1 cellular context compared by ENCODE assay signal in genomic region chr19:682678-683320, GRCh38.
TF ChIP-seq lines count a peak whose summit lies in the region.

No MANE protein-coding gene starts in this region.

TF ChIP-seq in IMR-90, 13 proteins besides CTCF, POLR2A, EP300 and RAD21:
- no peak for TF ChIP-seq MXI1 (IDR thresholded peaks at IDR 0.05; ENCODE audit: borderline replicate concordance, low read depth, low read length)
- TF ChIP-seq, protein P1, sequence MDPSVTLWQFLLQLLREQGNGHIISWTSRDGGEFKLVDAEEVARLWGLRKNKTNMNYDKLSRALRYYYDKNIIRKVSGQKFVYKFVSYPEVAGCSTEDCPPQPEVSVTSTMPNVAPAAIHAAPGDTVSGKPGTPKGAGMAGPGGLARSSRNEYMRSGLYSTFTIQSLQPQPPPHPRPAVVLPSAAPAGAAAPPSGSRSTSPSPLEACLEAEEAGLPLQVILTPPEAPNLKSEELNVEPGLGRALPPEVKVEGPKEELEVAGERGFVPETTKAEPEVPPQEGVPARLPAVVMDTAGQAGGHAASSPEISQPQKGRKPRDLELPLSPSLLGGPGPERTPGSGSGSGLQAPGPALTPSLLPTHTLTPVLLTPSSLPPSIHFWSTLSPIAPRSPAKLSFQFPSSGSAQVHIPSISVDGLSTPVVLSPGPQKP (IDR thresholded peaks at IDR 0.05; ENCODE audit: borderline replicate concordance, low read depth, low read length) = no peak
- no peak for TF ChIP-seq BHLHE40 (IDR thresholded peaks at IDR 0.05; ENCODE audit: low read depth, low read length)
- TF ChIP-seq CHD1 (IDR thresholded peaks at IDR 0.05; ENCODE audit: low read depth, low read length) = no peak
- TF ChIP-seq CEBPB (IDR thresholded peaks at IDR 0.05; ENCODE audit: low read depth, low read length) = no peak
- TF ChIP-seq RCOR1 (IDR thresholded peaks at IDR 0.05; ENCODE audit: insufficient replicate concordance, low read length) = no peak
- no peak for TF ChIP-seq MAFK (IDR thresholded peaks at IDR 0.05; ENCODE audit: low read depth, low read length)
- TF ChIP-seq SMC3 (IDR thresholded peaks at IDR 0.05; ENCODE audit: low read depth, low read length) = no peak
- TF ChIP-seq NFE2L2 (IDR thresholded peaks at IDR 0.05; ENCODE audit: low read depth, low read length) = no peak
- no peak for TF ChIP-seq MAZ (IDR thresholded peaks at IDR 0.05; ENCODE audit: borderline replicate concordance, low read depth, low read length)
- TF ChIP-seq FOS (IDR thresholded peaks at IDR 0.05; ENCODE audit: low read depth, low read length) = no peak
- no peak for TF ChIP-seq RFX5 (IDR thresholded peaks at IDR 0.05; ENCODE audit: low read depth, low read length)
- no peak for TF ChIP-seq USF2 (IDR thresholded peaks at IDR 0.05; ENCODE audit: low read depth, low read length)
TF ChIP-seq in IMR-90: peak in this region for 0.
